In genomic region chr9:121686930-121687541, GRCh38 we compare ENCODE assay signal across 8 cellular contexts. TPM values are rescaled to one million over a fixed set of nuclear protein-coding genes. Genes with fewer than 3 reads are reported as not detected.
A peak's percentile ranks its signal among the peaks of the same experiment; 100 is the strongest.
DNase-seq lines count a peak whose midpoint lies in the region; ATAC-seq and TF ChIP-seq lines count a peak whose summit lies in the region.

No MANE protein-coding gene starts in this region.

- H3K4me1 Mint-ChIP-seq in CD8-positive, alpha-beta T cell (ENCODE audit: low read depth) = no peaks in the 10 kb centered on the region

- peak; percentile 17 to 68 (median 49) for DNase-seq in CD8-positive, alpha-beta T cell
- DNase-seq in GM19240 (ENCODE audit: insufficient read length, low spot score) = peak; percentile 85
- peak; percentile 48 for DNase-seq in LoVo (ENCODE audit: low spot score)
- DNase-seq in SW 1271 (lab: John Stamatoyannopoulos, UW) = peak; percentile 37 to 44
- DNase-seq in T47D (ENCODE audit: low read depth in 1 of 2, low spot score in 1 of 2) = peak; percentile 86 to 91
- peak; percentile 90 for DNase-seq in islet precursor cell
- peak; percentile 52 to 76 (median 60) for DNase-seq in stimulated activated CD4-positive, alpha-beta T cell treated with anti-CD3 and anti-CD28 coated beads, Interleukin-12 subunit alpha, Interleukin-12 subunit beta, amount 100 ng/mL, for 48 hours (ENCODE audit: low read depth in 2 of 3, low spot score in 1 of 3)

- H3K27ac ChIP-seq in CD8-positive, alpha-beta T cell (ENCODE audit: low read depth, low read length) = no peak overlapping the region

- POLR2A ChIA-PET in CD8-positive, alpha-beta T cell (lab: Charles Lee) = no interaction called here

- no peaks in the 10 kb centered on the region for H3K9me3 ChIP-seq in CD8-positive, alpha-beta T cell (ENCODE audit: low read length)

- no peaks in the 10 kb centered on the region for H3K27me3 ChIP-seq in CD8-positive, alpha-beta T cell (ENCODE audit: insufficient read depth, low read length)

- no peaks in the 10 kb centered on the region for H3K4me1 ChIP-seq in CD8-positive, alpha-beta T cell (ENCODE audit: insufficient read depth, low read length)

- peaks cover 10% of the 10 kb centered on the region for H3K27me3 Mint-ChIP-seq in CD8-positive, alpha-beta T cell (ENCODE audit: low read depth)

- peak; percentile 65 for TF ChIP-seq CTCF in CD8-positive, alpha-beta T cell (IDR thresholded peaks at IDR 0.05)

- CTCF ChIA-PET in CD8-positive, alpha-beta T cell (lab: Charles Lee) = interaction anchor here (0.9 to 1.6 kb wide), 9 partner anchors 9 to 308 kb away, joined by 3 to 9 read pairs (median 3); no protein-coding TSS in a partner anchor

- H3K4me3 Mint-ChIP-seq in CD8-positive, alpha-beta T cell = no peak overlapping the region

- intact Hi-C loops in CD8-positive, alpha-beta T cell (cut with DNase I, micrococcal nuclease) = loop anchor here in 1 of 2 experiments (1.0 kb wide), 1 partner anchor 305 kb away; no protein-coding TSS in a partner anchor

- H3K9me3 Mint-ChIP-seq in CD8-positive, alpha-beta T cell = no peaks in the 10 kb centered on the region

- in situ Hi-C loops in T47D (cut with HindIII; ENCODE audit: low pct_unique_long_range_greater_than_20kb, low sequenced_read_pairs) = no loop called here

- no peak overlapping the region for H3K27ac Mint-ChIP-seq in CD8-positive, alpha-beta T cell

- peak; percentile 59 for ATAC-seq in CD8-positive, alpha-beta T cell
- ATAC-seq in HG03039 (IDR thresholded peaks at IDR 0.05; ENCODE audit: unreplicated experiment) = no peak

- no peaks in the 10 kb centered on the region for H3K36me3 ChIP-seq in CD8-positive, alpha-beta T cell (ENCODE audit: insufficient read depth, low read length)

- no peaks in the 10 kb centered on the region for H3K36me3 Mint-ChIP-seq in CD8-positive, alpha-beta T cell

- H3K4me3 ChIP-seq in CD8-positive, alpha-beta T cell (ENCODE audit: low read depth, low read length) = no peak overlapping the region

RNA-seq across cellular contexts. Expression of gene DAB2IP, which starts 35.6 kb away (rescaled TPM):
- total RNA-seq in CD8-positive, alpha-beta T cell = 1 to 10 TPM in 1 of 2 experiments, under 1 TPM in 1; 0.58 to 1.2 TPM
